Comparison of ENCODE assay signal across 27 cellular contexts in genomic region chr5:39049298-39049697, GRCh38.
"Had no signal": no experiment of that assay in that cellular context is flagged by ENCODE, and none has a peak within 500 bp of the region (broad histone marks: within the 10 kb centered on the region; RNA-seq: fewer than 3 reads in every experiment).

No MANE protein-coding gene starts in this region.

- H3K4me1 ChIP-seq: SJSA1 had no signal

- H3K9me3 Mint-ChIP-seq: activated CD4-positive, alpha-beta memory T cell treated with anti-CD3 and anti-CD28 coated beads, Interleukin-2, amount 10 ng/mL, durations not matched to agents 7 days and 5 days; activated naive CD8-positive, alpha-beta T cell treated with anti-CD3 and anti-CD28 coated beads, Interleukin-2, amount 50 U/mL, for 24 hours; activated T-cell treated with anti-CD3 and anti-CD28 coated beads, Interleukin-2, amount 50 U/mL, for 72 hours; activated T-helper 2 cell treated with anti-CD3 and anti-CD28 coated beads, Interferon-gamma antibody, Interleukin-2, Interleukin-4, amounts not matched to agents 10 μg/mL and 5 μg/mL and 100 μg/mL, durations not matched to agents 14 hours and 24 hours and 36 hours had no signal

- H3K36me3 ChIP-seq: ascending aorta, Peyer's patch had no signal

- H3K4me3 ChIP-seq: ascending aorta, body of pancreas, Peyer's patch, SJSA1 had no signal

- DNase-seq: activated CD4-positive, alpha-beta memory T cell treated with anti-CD3 and anti-CD28 coated beads, Interleukin-2, amount 10 ng/mL, durations not matched to agents 7 days and 5 days; activated CD4-positive, alpha-beta T cell treated with anti-CD3 and anti-CD28 coated beads for 36 hours; activated CD4-positive, alpha-beta T cell treated with anti-CD3 and anti-CD28 coated beads, Interleukin-2, amount 50 U/mL, for 1 hour; activated naive CD4-positive, alpha-beta T cell treated with anti-CD3 and anti-CD28 coated beads, Interleukin-2, amount 50 U/mL, for 16 hours; activated naive CD8-positive, alpha-beta T cell treated with anti-CD3 and anti-CD28 coated beads, Interleukin-2, amount 50 U/mL, for 24 hours; activated T-cell treated with anti-CD3 and anti-CD28 coated beads, Interleukin-2, amount 50 U/mL, for 72 hours; amniotic stem cell; body of pancreas; central memory CD4-positive, alpha-beta T cell; KG1; NCI-H1092; NCI-H1417; NCI-H1930; NCI-H2171; NCI-H2227 treated with DMSO at 0.1 percent for 48 hours; NCI-H446 treated with DMSO at 0.1 percent for 48 hours; NCI-H524 treated with DMSO at 0.1 percent for 48 hours; NCI-H82; NK-92 treated with Interleukin-12 subunit alpha and Interleukin-12 subunit beta, amount 100 ng/mL, for 24 hours; Peyer's patch; SHP77; SW 1271 had no signal

- ATAC-seq: activated CD4-positive, alpha-beta T cell treated with anti-CD3 and anti-CD28 coated beads for 36 hours; activated naive CD8-positive, alpha-beta T cell treated with anti-CD3 and anti-CD28 coated beads, Interleukin-2, amount 50 U/mL, for 24 hours; activated T-cell treated with anti-CD3 and anti-CD28 coated beads, Interleukin-2, amount 50 U/mL, for 72 hours; body of pancreas; SK-N-SH treated with all-trans-retinoic acid at 6 μM for 48 hours had no signal

- H3K9me3 ChIP-seq: ascending aorta, body of pancreas, Peyer's patch, SJSA1 had no signal

- H3K27ac Mint-ChIP-seq: activated CD4-positive, alpha-beta memory T cell treated with anti-CD3 and anti-CD28 coated beads, Interleukin-2, amount 10 ng/mL, durations not matched to agents 7 days and 5 days; activated CD4-positive, alpha-beta T cell treated with anti-CD3 and anti-CD28 coated beads for 36 hours; activated naive CD8-positive, alpha-beta T cell treated with anti-CD3 and anti-CD28 coated beads, Interleukin-2, amount 50 U/mL, for 24 hours; activated T-cell treated with anti-CD3 and anti-CD28 coated beads, Interleukin-2, amount 50 U/mL, for 72 hours; activated T-helper 2 cell treated with anti-CD3 and anti-CD28 coated beads, Interferon-gamma antibody, Interleukin-2, Interleukin-4, amounts not matched to agents 10 μg/mL and 5 μg/mL and 100 μg/mL, durations not matched to agents 14 hours and 24 hours and 36 hours had no signal

- H3K27me3 Mint-ChIP-seq: activated CD4-positive, alpha-beta memory T cell treated with anti-CD3 and anti-CD28 coated beads, Interleukin-2, amount 10 ng/mL, durations not matched to agents 7 days and 5 days; activated CD4-positive, alpha-beta T cell treated with anti-CD3 and anti-CD28 coated beads for 36 hours; activated naive CD8-positive, alpha-beta T cell treated with anti-CD3 and anti-CD28 coated beads, Interleukin-2, amount 50 U/mL, for 24 hours had no signal

- FAIRE-seq: bronchial epithelial cell had no signal

- H3K27ac ChIP-seq: ascending aorta, body of pancreas, Peyer's patch, SJSA1 had no signal

- H3K27me3 ChIP-seq: ascending aorta, body of pancreas, Peyer's patch, SJSA1 had no signal

- H3K4me3 Mint-ChIP-seq: activated CD4-positive, alpha-beta memory T cell treated with anti-CD3 and anti-CD28 coated beads, Interleukin-2, amount 10 ng/mL, durations not matched to agents 7 days and 5 days; activated CD4-positive, alpha-beta T cell treated with anti-CD3 and anti-CD28 coated beads for 36 hours; activated naive CD8-positive, alpha-beta T cell treated with anti-CD3 and anti-CD28 coated beads, Interleukin-2, amount 50 U/mL, for 24 hours; activated T-cell treated with anti-CD3 and anti-CD28 coated beads, Interleukin-2, amount 50 U/mL, for 72 hours had no signal
